17 cellular contexts compared by ENCODE assay signal in the genomic region with DNA sequence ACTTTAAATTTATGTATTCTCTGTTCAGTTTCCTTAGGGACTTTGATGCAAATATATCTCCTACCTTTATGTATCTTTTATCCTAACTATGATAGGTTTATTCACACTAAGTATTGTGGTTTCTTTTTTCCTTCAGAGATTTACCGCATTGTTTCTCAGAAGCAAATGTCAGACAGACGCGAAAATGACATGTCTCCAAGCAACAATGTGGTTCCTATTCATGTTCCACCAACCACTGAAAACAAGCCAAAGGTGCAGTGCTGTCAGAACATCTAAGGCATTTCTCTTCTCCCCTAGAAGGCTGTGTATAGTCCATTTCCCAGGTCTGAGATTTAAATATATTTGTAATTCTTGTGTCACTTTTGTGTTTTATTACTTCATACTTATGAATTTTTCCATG. TPM values are rescaled to one million over a fixed set of nuclear protein-coding genes. Genes with fewer than 3 reads are reported as not detected.
DNase-seq lines count a peak whose midpoint lies in the region; ATAC-seq, FAIRE-seq and TF ChIP-seq lines count a peak whose summit lies in the region.
"Had no signal": no experiment of that assay in that cellular context is flagged by ENCODE, and none has a peak within 500 bp of the region (broad histone marks: within the 10 kb centered on the region; RNA-seq: fewer than 3 reads in every experiment).

No MANE protein-coding gene starts in this region.

- peak; percentile 9 for FAIRE-seq in islet of Langerhans (lab: Jason Lieb, UNC)

- peaks cover 36% of the 10 kb centered on the region for H3K36me3 Mint-ChIP-seq in activated naive CD4-positive, alpha-beta T cell treated with anti-CD3 and anti-CD28 coated beads for 36 hours (ENCODE audit: low read depth)
- H3K36me3 Mint-ChIP-seq in activated CD4-positive, alpha-beta memory T cell treated with anti-CD3 and anti-CD28 coated beads, Interleukin-2, amount 10 ng/mL, durations not matched to agents 7 days and 5 days (ENCODE audit: low read depth) = peaks cover 72% of the 10 kb centered on the region

- peaks cover 81% of the 10 kb centered on the region for H3K4me1 Mint-ChIP-seq in activated naive CD4-positive, alpha-beta T cell treated with anti-CD3 and anti-CD28 coated beads for 36 hours (ENCODE audit: low read depth)
- peaks cover 66% of the 10 kb centered on the region for H3K4me1 Mint-ChIP-seq in activated CD4-positive, alpha-beta memory T cell treated with anti-CD3 and anti-CD28 coated beads, Interleukin-2, amount 10 ng/mL, durations not matched to agents 7 days and 5 days
- peaks cover 85% of the 10 kb centered on the region for H3K4me1 Mint-ChIP-seq in stimulated activated naive CD8-positive, alpha-beta T cell treated with anti-CD3 and anti-CD28 coated beads, Interleukin-15, amount 100 ng/mL, for 72 hours

- H3K27ac Mint-ChIP-seq in activated naive CD4-positive, alpha-beta T cell treated with anti-CD3 and anti-CD28 coated beads for 36 hours = peak overlapping the region; percentile 81
- peak overlapping the region; percentile 71 for H3K27ac Mint-ChIP-seq in activated CD4-positive, alpha-beta memory T cell treated with anti-CD3 and anti-CD28 coated beads, Interleukin-2, amount 10 ng/mL, durations not matched to agents 7 days and 5 days
- peak overlapping the region; percentile 90 to 95 for H3K27ac Mint-ChIP-seq in stimulated activated naive CD8-positive, alpha-beta T cell treated with anti-CD3 and anti-CD28 coated beads, Interleukin-15, amount 100 ng/mL, for 72 hours

- H3K9me3 Mint-ChIP-seq in activated naive CD4-positive, alpha-beta T cell treated with anti-CD3 and anti-CD28 coated beads for 36 hours = no peaks in the 10 kb centered on the region
- peaks cover 2% of the 10 kb centered on the region for H3K9me3 Mint-ChIP-seq in activated CD4-positive, alpha-beta memory T cell treated with anti-CD3 and anti-CD28 coated beads, Interleukin-2, amount 10 ng/mL, durations not matched to agents 7 days and 5 days
- no peaks in the 10 kb centered on the region for H3K9me3 Mint-ChIP-seq in stimulated activated naive CD8-positive, alpha-beta T cell treated with anti-CD3 and anti-CD28 coated beads, Interleukin-15, amount 100 ng/mL, for 72 hours

- DNase-seq in activated naive CD4-positive, alpha-beta T cell treated with anti-CD3 and anti-CD28 coated beads for 36 hours = peak; percentile 79
- no peak for DNase-seq in activated naive CD4-positive, alpha-beta T cell treated with anti-CD3 and anti-CD28 coated beads, Interleukin-2, amount 50 U/mL, for 16 hours
- DNase-seq in activated CD4-positive, alpha-beta memory T cell treated with anti-CD3 and anti-CD28 coated beads, Interleukin-2, amount 10 ng/mL, durations not matched to agents 7 days and 5 days = peak; percentile 61
- DNase-seq in stimulated activated naive CD8-positive, alpha-beta T cell treated with anti-CD3 and anti-CD28 coated beads, Interleukin-15, amount 100 ng/mL, for 72 hours = peak; percentile 52 to 64
- no peak for DNase-seq in GM10248 (ENCODE audit: extremely low spot score)
- DNase-seq in left ventricle myocardium superior = no peak
- DNase-seq: activated CD8-positive, alpha-beta memory T cell treated with anti-CD3 and anti-CD28 coated beads, Interleukin-2, amount 50 U/mL, for 48 hours; Calu3; GDM1; Kasumi-1; left cardiac atrium; NCI-H1417 treated with DMSO at 0.1 percent for 48 hours; OCI-M1; spleen; tibial artery had no signal

- no peak for TF ChIP-seq CTCF in GM10248 (IDR thresholded peaks at IDR 0.05; ENCODE audit: control extremely low read depth, extremely low read depth, low read depth, missing control alignments)

- intact Hi-C loops in activated naive CD4-positive, alpha-beta T cell treated with anti-CD3 and anti-CD28 coated beads for 36 hours (cut with micrococcal nuclease) = loop anchor here (1.0 to 10.0 kb wide), 6 partner anchors 16 to 497 kb away; partner anchors contain the start of genes DENND4A and MAP2K1
- intact Hi-C loops in left ventricle myocardium superior (cut with micrococcal nuclease) = no loop called here

- CTCF ChIA-PET in activated naive CD4-positive, alpha-beta T cell treated with anti-CD3 and anti-CD28 coated beads for 36 hours (lab: Charles Lee) = interaction anchor here (0.6 to 1.3 kb wide), 3 partner anchors 10 to 30 kb away, joined by 3 to 5 read pairs (median 3); partner anchors contain the start of gene RAB11A
- CTCF ChIA-PET in activated CD4-positive, alpha-beta memory T cell treated with anti-CD3 and anti-CD28 coated beads, Interleukin-2, amount 10 ng/mL, durations not matched to agents 7 days and 5 days (lab: Charles Lee) = interaction anchor here (1.0 to 1.2 kb wide), 3 partner anchors 10 to 17 kb away, joined by 3 to 11 read pairs (median 3); partner anchors contain the start of gene RAB11A
- CTCF ChIA-PET in GM10248 (lab: Yijun Ruan, JAX) = interaction anchor here (1.0 to 1.3 kb wide), 2 partner anchors 18 to 29 kb away, joined by 3 to 4 read pairs; partner anchors contain the start of gene RAB11A

- peak overlapping the region; percentile 32 for H3K4me3 Mint-ChIP-seq in activated naive CD4-positive, alpha-beta T cell treated with anti-CD3 and anti-CD28 coated beads for 36 hours
- no peak overlapping the region for H3K4me3 Mint-ChIP-seq in activated CD4-positive, alpha-beta memory T cell treated with anti-CD3 and anti-CD28 coated beads, Interleukin-2, amount 10 ng/mL, durations not matched to agents 7 days and 5 days
- H3K4me3 Mint-ChIP-seq in stimulated activated naive CD8-positive, alpha-beta T cell treated with anti-CD3 and anti-CD28 coated beads, Interleukin-15, amount 100 ng/mL, for 72 hours = peak overlapping the region; percentile 58 to 69

- no peaks in the 10 kb centered on the region for H3K27me3 Mint-ChIP-seq in activated naive CD4-positive, alpha-beta T cell treated with anti-CD3 and anti-CD28 coated beads for 36 hours (ENCODE audit: low read depth)
- H3K27me3 Mint-ChIP-seq in activated CD4-positive, alpha-beta memory T cell treated with anti-CD3 and anti-CD28 coated beads, Interleukin-2, amount 10 ng/mL, durations not matched to agents 7 days and 5 days = no peaks in the 10 kb centered on the region
- H3K27me3 Mint-ChIP-seq in stimulated activated naive CD8-positive, alpha-beta T cell treated with anti-CD3 and anti-CD28 coated beads, Interleukin-15, amount 100 ng/mL, for 72 hours = no peaks in the 10 kb centered on the region

- POLR2A ChIA-PET in activated CD4-positive, alpha-beta memory T cell treated with anti-CD3 and anti-CD28 coated beads, Interleukin-2, amount 10 ng/mL, durations not matched to agents 7 days and 5 days (lab: Charles Lee) = interaction anchor here (0.7 to 2.0 kb wide), 7 partner anchors 12 to 618 kb away, joined by 3 to 17 read pairs (median 3); partner anchors contain the start of genes INTS14, RAB11A and ZWILCH
- POLR2A ChIA-PET in GM10248 (lab: Yijun Ruan, JAX) = no interaction called here

- ATAC-seq in stimulated activated naive CD8-positive, alpha-beta T cell treated with anti-CD3 and anti-CD28 coated beads, Interleukin-15, amount 100 ng/mL, for 72 hours = peak; percentile 94
- ATAC-seq in left ventricle myocardium superior (no peak), GM18519 (IDR thresholded peaks at IDR 0.05; ENCODE audit: low FRiP score, unreplicated experiment) (no peak)
- ATAC-seq: left cardiac atrium had no signal

RNA-seq across cellular contexts. Expression of gene RAB11A, which starts 18.3 kb away (rescaled TPM):
- total RNA-seq in activated naive CD4-positive, alpha-beta T cell treated with anti-CD3 and anti-CD28 coated beads for 36 hours = 100 to 1,000 TPM; 151 to 157 TPM
- total RNA-seq in activated CD4-positive, alpha-beta memory T cell treated with anti-CD3 and anti-CD28 coated beads, Interleukin-2, amount 10 ng/mL, durations not matched to agents 7 days and 5 days = 100 to 1,000 TPM; 192 to 193 TPM
- total RNA-seq in left ventricle myocardium superior = 137 TPM

Comparison
In these comparisons a context has a peak if more than half of its experiments do, and no peak if none do; other contexts are left out.
1. DNase-seq: peak in activated naive CD4-positive, alpha-beta T cell treated with anti-CD3 and anti-CD28 coated beads for 36 hours (single experiment), activated CD4-positive, alpha-beta memory T cell treated with anti-CD3 and anti-CD28 coated beads, Interleukin-2, amount 10 ng/mL, durations not matched to agents 7 days and 5 days (single experiment) and stimulated activated naive CD8-positive, alpha-beta T cell treated with anti-CD3 and anti-CD28 coated beads, Interleukin-15, amount 100 ng/mL, for 72 hours (2 of 2); none in activated naive CD4-positive, alpha-beta T cell treated with anti-CD3 and anti-CD28 coated beads, Interleukin-2, amount 50 U/mL, for 16 hours (single experiment), GM10248 (single experiment) and left ventricle myocardium superior (single experiment).
2. Peak in every context shown above with its lines, with median percentiles within 50 percentile points of each other: H3K27ac Mint-ChIP-seq.